In the genomic region with DNA sequence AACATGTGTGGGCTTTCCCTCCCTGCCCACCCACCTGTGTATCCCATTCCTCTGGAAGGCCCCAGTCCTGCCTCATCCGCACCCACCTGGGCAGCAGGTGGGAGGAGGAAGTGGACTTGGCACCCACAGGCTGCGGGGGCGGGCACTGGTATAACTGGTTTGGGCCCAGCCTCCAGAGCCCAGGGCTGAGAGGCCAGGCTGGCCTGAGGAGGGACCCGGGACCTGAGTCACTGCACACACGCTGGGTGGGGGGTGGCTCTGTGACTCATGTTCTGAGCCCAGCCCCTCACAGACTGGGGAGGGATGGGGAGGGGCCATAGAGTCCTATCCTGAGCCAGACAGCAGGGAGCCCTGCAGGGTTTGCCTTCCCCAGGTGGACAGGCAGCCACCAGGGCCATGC, we compare ENCODE assay signal across 9 cellular contexts. TPM values are rescaled to one million over a fixed set of nuclear protein-coding genes. Genes with fewer than 3 reads are reported as not detected.
A peak's percentile ranks its signal among the peaks of the same experiment; 100 is the strongest.
DNase-seq lines count a peak whose midpoint lies in the region; ATAC-seq and TF ChIP-seq lines count a peak whose summit lies in the region.
"Had no signal": no experiment of that assay in that cellular context is flagged by ENCODE, and none has a peak within 500 bp of the region (broad histone marks: within the 10 kb centered on the region; RNA-seq: fewer than 3 reads in every experiment).

No MANE protein-coding gene starts in this region.

- peak; percentile 77 for DNase-seq in ELF-1 (ENCODE audit: low read depth, low spot score)
- no peak for DNase-seq in Panc1 (ENCODE audit: low read depth, low spot score)
- DNase-seq in fibroblast of lung (ENCODE audit: low read depth in 2 of 2): peak; percentile 74 to 86
- peak; percentile 86 for DNase-seq in renal cortical epithelial cell (ENCODE audit: low read depth)
- no peak for DNase-seq in DMS79 treated with DMSO at 0.1 percent for 48 hours (lab: John Stamatoyannopoulos, UW)
- no peak for DNase-seq in COR-L47 (lab: John Stamatoyannopoulos, UW)
- no peak for DNase-seq in putamen (ENCODE audit: low spot score)
- DNase-seq: activated CD8-positive, alpha-beta memory T cell treated with anti-CD3 and anti-CD28 coated beads for 24 hours had no signal

- POLR2A ChIA-PET in Panc1 (lab: Charles Lee): no interaction called here

- no peak overlapping the region for H2AFZ ChIP-seq in fibroblast of lung (ENCODE audit: low read length)

- H3K27me3 ChIP-seq in Panc1 (ENCODE audit: control insufficient read depth, insufficient read depth, low read length): no peaks in the 10 kb centered on the region
- H3K27me3 ChIP-seq in fibroblast of lung (ENCODE audit: control insufficient read depth, insufficient read depth, low read length): no peaks in the 10 kb centered on the region

- H3K36me3 ChIP-seq in Panc1 (ENCODE audit: control insufficient read depth, insufficient read depth, low read length) (no peaks in the 10 kb centered on the region), fibroblast of lung (ENCODE audit: control insufficient read depth, insufficient read depth, low read length) (no peaks in the 10 kb centered on the region)

- H3K4me2 ChIP-seq in fibroblast of lung (ENCODE audit: extremely low read depth, insufficient read depth, low read length): peak overlapping the region; percentile 13

- CTCF ChIA-PET in Panc1 (lab: Charles Lee): no interaction called here

- TF ChIP-seq CTCF in Panc1 (IDR thresholded peaks at IDR 0.05) (no peak), fibroblast of lung (conservative IDR thresholded peaks at IDR 0.05 in 1 of 2, IDR thresholded peaks at IDR 0.05 in 1 of 2; ENCODE audit: low read depth in 1 of 2, low read length in 2 of 2) (no peak)

- H3K27ac ChIP-seq in Panc1 (ENCODE audit: low read length) (peak overlapping the region; percentile 63; the same call in 1 of the 2 replicates), fibroblast of lung (ENCODE audit: insufficient read depth, low read length) (no peak overlapping the region)

- H3K9me3 ChIP-seq in Panc1 (ENCODE audit: control insufficient read depth, insufficient read depth, low read depth, low read length): no peaks in the 10 kb centered on the region
- H3K9me3 ChIP-seq in fibroblast of lung (ENCODE audit: control insufficient read depth, insufficient read depth, low read depth, low read length): no peaks in the 10 kb centered on the region

- no peaks in the 10 kb centered on the region for H3K79me2 ChIP-seq in fibroblast of lung (ENCODE audit: control insufficient read depth, insufficient read depth, low read length)

- H3K9ac ChIP-seq in fibroblast of lung (ENCODE audit: insufficient read depth, low read length): no peak overlapping the region

- intact Hi-C loops in Panc1 (cut with micrococcal nuclease; ENCODE audit: unreplicated experiment): no loop called here

- in situ Hi-C loops in Panc1 (cut with HindIII; ENCODE audit: low pct_unique_long_range_greater_than_20kb, low sequenced_read_pairs): no loop called here

- ATAC-seq in Panc1 (peak; percentile 78), HG02678 (IDR thresholded peaks at IDR 0.05; ENCODE audit: unreplicated experiment) (no peak)

- no peaks in the 10 kb centered on the region for H4K20me1 ChIP-seq in fibroblast of lung (ENCODE audit: control insufficient read depth, extremely low read depth, insufficient read depth, low read length)

- H3K4me3 ChIP-seq in Panc1 (ENCODE audit: low read depth in 2 of 2, low read length in 2 of 2) (no peak overlapping the region), fibroblast of lung (replicated peaks in 1 of 4; ENCODE audit: control extremely low read depth in 1 of 4, insufficient read depth in 1 of 4, low read depth in 3 of 4, low read length in 4 of 4) (no peak overlapping the region)

- no TSS peak for BruUV-seq in Panc1 (replicated peaks; lab: Mats Ljungman, UMichigan)

- H3K4me1 ChIP-seq in Panc1 (ENCODE audit: control insufficient read depth, insufficient read depth, low read length) (peaks cover 41% of the 10 kb centered on the region), fibroblast of lung (ENCODE audit: control insufficient read depth, extremely low read depth, insufficient read depth, low read length) (peaks cover 14% of the 10 kb centered on the region)

RNA-seq across cellular contexts. Expression of gene PHLDA2, which starts 16.7 kb away (rescaled TPM):
- 195 TPM for total RNA-seq in Panc1 (2021; ENCODE audit: unreplicated experiment)
- 286 TPM for polyA plus RNA-seq in Panc1 (2012; ENCODE audit: insufficient read length)
- total RNA-seq in fibroblast of lung: 4.1 and 6.8 TPM in 2 replicates
- polyA plus RNA-seq in fibroblast of lung: 16.2 and 20.5 TPM in 2 replicates
- 108 and 155 TPM in 2 replicates for polyA plus RNA-seq in fibroblast of lung (2012)
- 13.6 and 18.5 TPM in 2 replicates for polyA minus RNA-seq in fibroblast of lung (ENCODE audit: low replicate concordance)
- total RNA-seq in renal cortical epithelial cell: 2.0 and 4.9 TPM in 2 replicates

RNA-seq across cellular contexts. Expression of gene CDKN1C, which starts 26.9 kb away (rescaled TPM):
- total RNA-seq in Panc1 (2021; ENCODE audit: unreplicated experiment): 4.6 TPM
- polyA plus RNA-seq in Panc1 (2012; ENCODE audit: insufficient read length): 10.9 TPM
- 31.1 and 31.5 TPM in 2 replicates for total RNA-seq in fibroblast of lung
- 5.2 and 8.6 TPM in 2 replicates for polyA plus RNA-seq in fibroblast of lung
- polyA plus RNA-seq in fibroblast of lung (2012): 9.0 and 12.6 TPM in 2 replicates
- polyA minus RNA-seq in fibroblast of lung (ENCODE audit: low replicate concordance): 1.1 and 2.5 TPM in 2 replicates
- 25.3 and 28.5 TPM in 2 replicates for total RNA-seq in renal cortical epithelial cell

Comparison
In these comparisons a context has a peak if more than half of its experiments do, and no peak if none do; other contexts are left out.
1. DNase-seq: peak in ELF-1 (single experiment), fibroblast of lung (2 of 2) and renal cortical epithelial cell (single experiment); none in Panc1 (single experiment), DMS79 treated with DMSO at 0.1 percent for 48 hours (single experiment), COR-L47 (single experiment) and putamen (single experiment).
2. RNA of gene PHLDA2, which starts 16.7 kb away (total RNA-seq): 195 TPM in Panc1 (single experiment); 4.1 to 6.8 TPM in fibroblast of lung and 2.0 to 4.9 TPM in renal cortical epithelial cell; every median in the first group is over 10 times any median in the second.